24 cellular contexts compared by ENCODE assay signal in genomic region chr14:95068091-95068490, GRCh38.
"Had no signal": no experiment of that assay in that cellular context is flagged by ENCODE, and none has a peak within 500 bp of the region (broad histone marks: within the 10 kb centered on the region; RNA-seq: fewer than 3 reads in every experiment).

No MANE protein-coding gene starts in this region.

- DNase-seq: dorsolateral prefrontal cortex; effector CD8-positive, alpha-beta T cell; foreskin fibroblast; gastrocnemius medialis; kidney; left lung; mesenchymal stem cell; naive thymus-derived CD8-positive, alpha-beta T cell; stimulated activated CD4-positive, alpha-beta T cell treated with anti-CD3 and anti-CD28 coated beads, Interleukin-12 subunit alpha, Interleukin-12 subunit beta, amount 100 ng/mL, for 4 hours; stimulated activated CD4-positive, alpha-beta T cell treated with anti-CD3 and anti-CD28 coated beads, Interleukin-1b, Interleukin-23, amount 100 ng/mL, for 48 hours; stimulated activated CD4-positive, alpha-beta T cell treated with anti-CD3 and anti-CD28 coated beads, Interleukin-4, amount 100 ng/mL, for 1 hour; stimulated activated CD8-positive, alpha-beta memory T cell treated with anti-CD3 and anti-CD28 coated beads, Interleukin-4, amount 100 ng/mL, for 48 hours; stimulated activated naive CD4-positive, alpha-beta T cell; stimulated activated naive CD8-positive, alpha-beta T cell treated with anti-CD3 and anti-CD28 coated beads, Interleukin-15, amount 100 ng/mL, for 72 hours; transverse colon had no signal

- ATAC-seq: esophagus mucosa; gastrocnemius medialis; left lung; naive thymus-derived CD8-positive, alpha-beta T cell; right lobe of liver; stimulated activated naive CD8-positive, alpha-beta T cell treated with anti-CD3 and anti-CD28 coated beads, Interleukin-15, amount 100 ng/mL, for 72 hours had no signal

- H3K4me3 ChIP-seq: dorsolateral prefrontal cortex, gastrocnemius medialis, left lung, right lobe of liver, smooth muscle cell, suprapubic skin, transverse colon had no signal

- H3K36me3 ChIP-seq: gastrocnemius medialis, left lung, right lobe of liver, suprapubic skin, transverse colon had no signal

- H2AFZ ChIP-seq: parathyroid adenoma had no signal

- H3K27ac Mint-ChIP-seq: endodermal cell; naive thymus-derived CD8-positive, alpha-beta T cell; progenitor cell of endocrine pancreas; stimulated activated naive CD8-positive, alpha-beta T cell treated with anti-CD3 and anti-CD28 coated beads, Interleukin-15, amount 100 ng/mL, for 72 hours had no signal

- H3K4me1 Mint-ChIP-seq: neural crest cell; stimulated activated naive CD8-positive, alpha-beta T cell treated with anti-CD3 and anti-CD28 coated beads, Interleukin-15, amount 100 ng/mL, for 72 hours had no signal

- H3K9ac ChIP-seq: parathyroid adenoma had no signal

- H3K27ac ChIP-seq: dorsolateral prefrontal cortex, epithelial cell of prostate, gastrocnemius medialis, left lung, parathyroid adenoma, right lobe of liver, suprapubic skin, transverse colon had no signal

- H3K9me3 ChIP-seq: gastrocnemius medialis, left lung, right lobe of liver, suprapubic skin, transverse colon had no signal

- H3K4me2 ChIP-seq: smooth muscle cell had no signal

- H3K36me3 Mint-ChIP-seq: naive thymus-derived CD8-positive, alpha-beta T cell had no signal

- H3K79me2 ChIP-seq: parathyroid adenoma had no signal

- H3K4me3 Mint-ChIP-seq: endodermal cell; naive thymus-derived CD8-positive, alpha-beta T cell; neural crest cell; stimulated activated naive CD8-positive, alpha-beta T cell treated with anti-CD3 and anti-CD28 coated beads, Interleukin-15, amount 100 ng/mL, for 72 hours had no signal

- H3K9me3 Mint-ChIP-seq: endodermal cell; neural crest cell; stimulated activated naive CD8-positive, alpha-beta T cell treated with anti-CD3 and anti-CD28 coated beads, Interleukin-15, amount 100 ng/mL, for 72 hours had no signal

- H3K4me1 ChIP-seq: gastrocnemius medialis, left lung, parathyroid adenoma, right lobe of liver, suprapubic skin, transverse colon had no signal

- H3K27me3 ChIP-seq: right lobe of liver, transverse colon had no signal
